Comparison of ENCODE assay signal across 14 cellular contexts in the genomic region with DNA sequence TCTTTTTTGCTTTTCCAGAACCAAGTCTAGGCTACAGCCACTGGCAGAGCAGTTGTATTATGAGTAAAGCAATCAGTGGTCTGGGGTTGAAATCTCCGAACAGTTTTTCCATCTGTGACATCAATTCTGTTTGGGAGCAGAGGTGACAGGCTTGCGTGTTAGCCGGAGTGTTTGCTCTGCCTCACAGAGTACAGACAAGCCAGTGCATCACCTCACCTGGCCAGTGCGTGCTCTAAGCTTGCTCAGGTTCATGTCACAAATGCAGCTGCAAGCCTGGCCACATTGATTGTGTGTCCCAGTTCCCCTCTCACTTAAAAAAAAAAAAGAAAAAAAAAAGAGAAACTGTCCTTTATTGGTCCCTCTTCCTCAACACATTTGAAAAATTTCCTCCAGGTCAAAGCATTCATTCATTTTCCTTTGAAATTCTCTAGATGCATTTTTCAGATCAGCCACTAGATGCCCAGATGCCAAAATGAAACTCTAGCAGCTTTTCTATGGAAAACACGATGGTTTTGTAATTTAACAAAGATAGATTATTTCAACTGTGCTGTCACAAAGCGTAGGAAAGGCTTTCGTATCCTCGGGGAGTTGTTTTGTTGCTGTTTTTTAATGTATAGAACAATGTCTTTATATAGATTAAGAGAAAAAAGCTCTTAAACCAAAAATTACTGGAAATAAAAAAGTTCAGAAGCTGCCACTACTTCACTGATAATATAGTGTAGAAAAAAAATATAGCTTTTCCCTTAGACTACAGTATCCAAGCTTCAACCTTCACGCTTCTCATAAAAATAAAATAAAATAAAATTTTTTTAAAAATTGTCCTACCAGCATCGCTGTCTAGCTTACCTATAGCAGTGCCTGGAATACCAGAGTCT.
A peak's percentile ranks its signal among the peaks of the same experiment; 100 is the strongest.
DNase-seq lines count a peak whose midpoint lies in the region; ATAC-seq and TF ChIP-seq lines count a peak whose summit lies in the region.
"Had no signal": no experiment of that assay in that cellular context is flagged by ENCODE, and none has a peak within 500 bp of the region (broad histone marks: within the 10 kb centered on the region; RNA-seq: fewer than 3 reads in every experiment).

No MANE protein-coding gene starts in this region.

- no peak overlapping the region for H2AK5ac ChIP-seq in mesenchymal stem cell (ENCODE audit: low read length, severe bottlenecking)

- H3K9me3 ChIP-seq in body of pancreas (no peaks in the 10 kb centered on the region), liver (ENCODE audit: control insufficient read depth in 4 of 4, low read length in 3 of 4) (no peaks in the 10 kb centered on the region), mesenchymal stem cell (ENCODE audit: control insufficient read depth, low read length) (no peaks in the 10 kb centered on the region)
- H3K9me3 ChIP-seq: mucosa of descending colon, SJSA1 had no signal

- H3K4me3 ChIP-seq in KMS-11 (IDR thresholded peaks at IDR 0.05; ENCODE audit: insufficient read depth, low read depth, low read length) = no peak overlapping the region
- no peak overlapping the region for H3K4me3 ChIP-seq in body of pancreas
- H3K4me3 ChIP-seq in liver (ENCODE audit: low read depth in 1 of 3, low read length in 3 of 3) = no peak overlapping the region
- H3K4me3 ChIP-seq in mesenchymal stem cell (ENCODE audit: insufficient read depth in 1 of 2, low read depth in 1 of 2, low read length in 2 of 2) = no peak overlapping the region
- H3K4me3 ChIP-seq: mucosa of descending colon, SJSA1 had no signal

- H4K8ac ChIP-seq in mesenchymal stem cell (ENCODE audit: low read length) = no peak overlapping the region

- H3K79me2 ChIP-seq in KMS-11 (ENCODE audit: insufficient read depth, low read depth) = no peaks in the 10 kb centered on the region

- H2BK12ac ChIP-seq in mesenchymal stem cell (ENCODE audit: low read length in 2 of 2) = no peak overlapping the region

- no peaks in the 10 kb centered on the region for H3K79me1 ChIP-seq in mesenchymal stem cell (replicated peaks; ENCODE audit: low read length, poor library complexity, severe bottlenecking)

- no peak overlapping the region for H3K27ac Mint-ChIP-seq in stimulated activated memory B cell treated with anti-CD40 and anti-IgM and Interleukin-4, amounts not matched to agents 10 μg/mL and 1 μg/mL and 100 μg/mL, for 72 hours

- H3K36me3 ChIP-seq in KMS-11 (ENCODE audit: insufficient read depth) (no peaks in the 10 kb centered on the region; the same call in 1 of the 2 replicates), body of pancreas (replicated peaks in 1 of 2; ENCODE audit: insufficient read depth in 1 of 2, low read depth in 2 of 2) (no peaks in the 10 kb centered on the region), liver (ENCODE audit: control insufficient read depth in 4 of 4, insufficient read depth in 3 of 4, low read depth in 1 of 4, low read length in 3 of 4) (no peaks in the 10 kb centered on the region), mesenchymal stem cell (ENCODE audit: control insufficient read depth in 1 of 2, insufficient read depth in 2 of 2, low read depth in 1 of 2, low read length in 2 of 2) (no peaks in the 10 kb centered on the region)
- H3K36me3 ChIP-seq: SJSA1 had no signal

- TF ChIP-seq CTCF in C4-2B (conservative IDR thresholded peaks at IDR 0.05) (peak; percentile 75), KMS-11 (conservative IDR thresholded peaks at IDR 0.05; ENCODE audit: low read depth, low read length) (peak; percentile 24; the same call in 1 of the 2 replicates), body of pancreas (IDR thresholded peaks at IDR 0.05) (peak; percentile 9 to 38 (median 16)), liver (IDR thresholded peaks at IDR 0.05; ENCODE audit: low read depth, low read length, missing input control) (peak; percentile 43)

- peak; percentile 63 to 73 for TF ChIP-seq RAD21 in liver (IDR thresholded peaks at IDR 0.05)

- no peak overlapping the region for H3K4ac ChIP-seq in mesenchymal stem cell (ENCODE audit: low read depth in 1 of 2, low read length in 2 of 2)

- no peak for ATAC-seq in body of pancreas
- ATAC-seq in stimulated activated memory B cell treated with anti-CD40 and anti-IgM and Interleukin-4, amounts not matched to agents 10 μg/mL and 1 μg/mL and 100 μg/mL, for 72 hours = no peak
- ATAC-seq: mucosa of descending colon had no signal

- H2AFZ ChIP-seq in KMS-11 (ENCODE audit: low read depth) = no peak overlapping the region
- H2AFZ ChIP-seq in mesenchymal stem cell (ENCODE audit: low read depth, low read length) = no peak overlapping the region

- H2BK5ac ChIP-seq in mesenchymal stem cell (ENCODE audit: low read depth, low read length, poor library complexity, severe bottlenecking) = no peak overlapping the region

- H4K91ac ChIP-seq in mesenchymal stem cell (ENCODE audit: low read length) = no peak overlapping the region

- no peak overlapping the region for H3K9ac ChIP-seq in KMS-11
- no peak overlapping the region for H3K9ac ChIP-seq in liver (ENCODE audit: low read depth in 1 of 2, low read length in 2 of 2)
- no peak overlapping the region for H3K9ac ChIP-seq in mesenchymal stem cell (ENCODE audit: low read length)

- no peak overlapping the region for H3K23ac ChIP-seq in mesenchymal stem cell (ENCODE audit: low read length in 2 of 2)

- no peak overlapping the region for H2BK15ac ChIP-seq in mesenchymal stem cell (ENCODE audit: low read depth, poor library complexity, severe bottlenecking)

- H2BK120ac ChIP-seq in mesenchymal stem cell (ENCODE audit: low read depth, low read length) = no peak overlapping the region

- TF ChIP-seq POLR2A in body of pancreas (IDR thresholded peaks at IDR 0.05) = no peak

- no peak overlapping the region for H3K4me3 Mint-ChIP-seq in stimulated activated memory B cell treated with anti-CD40 and anti-IgM and Interleukin-4, amounts not matched to agents 10 μg/mL and 1 μg/mL and 100 μg/mL, for 72 hours

- WGBS in body of pancreas, 2 donors = 33 to 48% methylated on average over 10 of the region's 10 CpGs
- WGBS in liver = 63% methylated on average over 10 of the region's 10 CpGs
- 96% methylated on average over 7 of the region's 10 CpGs for WGBS in mesenchymal stem cell

- H3K36me3 Mint-ChIP-seq in stimulated activated memory B cell treated with anti-CD40 and anti-IgM and Interleukin-4, amounts not matched to agents 10 μg/mL and 1 μg/mL and 100 μg/mL, for 72 hours = no peaks in the 10 kb centered on the region

- no peaks in the 10 kb centered on the region for H4K20me1 ChIP-seq in KMS-11 (ENCODE audit: insufficient read depth)

- H3K9me3 Mint-ChIP-seq in stimulated activated memory B cell treated with anti-CD40 and anti-IgM and Interleukin-4, amounts not matched to agents 10 μg/mL and 1 μg/mL and 100 μg/mL, for 72 hours = no peaks in the 10 kb centered on the region

- no peak overlapping the region for H3K4me2 ChIP-seq in KMS-11
- H3K4me2 ChIP-seq in mesenchymal stem cell (ENCODE audit: low read length, poor library complexity, severe bottlenecking) = no peak overlapping the region

- intact Hi-C loops in body of pancreas (cut with DNase I) = no loop called here

- no peaks in the 10 kb centered on the region for H3K4me1 Mint-ChIP-seq in stimulated activated memory B cell treated with anti-CD40 and anti-IgM and Interleukin-4, amounts not matched to agents 10 μg/mL and 1 μg/mL and 100 μg/mL, for 72 hours

- H3K4me1 ChIP-seq in KMS-11 (ENCODE audit: low read depth, poor library complexity, severe bottlenecking) (no peaks in the 10 kb centered on the region), body of pancreas (no peaks in the 10 kb centered on the region), liver (ENCODE audit: control insufficient read depth in 4 of 4, insufficient read depth in 4 of 4, low read length in 3 of 4) (peaks cover 0 to 2% (median 0%) of the 10 kb centered on the region in 4 donors), mesenchymal stem cell (ENCODE audit: control insufficient read depth, insufficient read depth, low read depth, low read length) (no peaks in the 10 kb centered on the region)
- H3K4me1 ChIP-seq: SJSA1 had no signal

- peaks cover 28% of the 10 kb centered on the region for H3K27me3 Mint-ChIP-seq in stimulated activated memory B cell treated with anti-CD40 and anti-IgM and Interleukin-4, amounts not matched to agents 10 μg/mL and 1 μg/mL and 100 μg/mL, for 72 hours

- H3K27me3 ChIP-seq in KMS-11 (ENCODE audit: insufficient read depth, low read depth) (no peaks in the 10 kb centered on the region), body of pancreas (no peaks in the 10 kb centered on the region), liver (ENCODE audit: control insufficient read depth in 4 of 4, insufficient read depth in 4 of 4, low read length in 3 of 4) (no peaks in the 10 kb centered on the region), mesenchymal stem cell (ENCODE audit: control insufficient read depth in 1 of 2, insufficient read depth in 1 of 2, low read length in 2 of 2) (no peaks in the 10 kb centered on the region)
- H3K27me3 ChIP-seq: SJSA1 had no signal

- DNase-seq in body of pancreas = no peak
- no peak for DNase-seq in mesenchymal stem cell
- no peak for DNase-seq in NCI-H146 treated with DMSO at 0.1 percent for 48 hours (lab: John Stamatoyannopoulos, UW; ENCODE audit: unreplicated experiment)
- DNase-seq in HK-2 (ENCODE audit: unreplicated experiment) = no peak
- DNase-seq: Calu3; mucosa of descending colon; NCI-H187 treated with DMSO at 0.1 percent for 48 hours; stimulated activated CD4-positive, alpha-beta T cell treated with anti-CD3 and anti-CD28 coated beads, Interleukin-12 subunit alpha, Interleukin-12 subunit beta, amount 100 ng/mL, for 4 hours; stimulated activated naive CD4-positive, alpha-beta T cell had no signal

- H3K18ac ChIP-seq in mesenchymal stem cell (ENCODE audit: low read depth in 1 of 2, low read length in 2 of 2) = peak overlapping the region in 1 of 2 experiments; percentile 46

- H3K14ac ChIP-seq in mesenchymal stem cell (ENCODE audit: low read length in 2 of 2) = no peak overlapping the region

- H3K27ac ChIP-seq in C4-2B (no peak overlapping the region), KMS-11 (no peak overlapping the region), body of pancreas (no peak overlapping the region), liver (ENCODE audit: low read depth in 1 of 2, low read length in 2 of 2) (no peak overlapping the region), mesenchymal stem cell (ENCODE audit: low read length, poor library complexity, severe bottlenecking) (no peak overlapping the region)
- H3K27ac ChIP-seq: SJSA1 had no signal

Comparison
In these comparisons a context has a peak if more than half of its experiments do, and no peak if none do; other contexts are left out.
1. CTCF ChIP-seq: peak in every context shown above with its lines; median percentile 75 in C4-2B; 43 in liver; 24 in KMS-11; 16 in body of pancreas.